Comparison of ENCODE assay signal across 27 cellular contexts in the genomic region with DNA sequence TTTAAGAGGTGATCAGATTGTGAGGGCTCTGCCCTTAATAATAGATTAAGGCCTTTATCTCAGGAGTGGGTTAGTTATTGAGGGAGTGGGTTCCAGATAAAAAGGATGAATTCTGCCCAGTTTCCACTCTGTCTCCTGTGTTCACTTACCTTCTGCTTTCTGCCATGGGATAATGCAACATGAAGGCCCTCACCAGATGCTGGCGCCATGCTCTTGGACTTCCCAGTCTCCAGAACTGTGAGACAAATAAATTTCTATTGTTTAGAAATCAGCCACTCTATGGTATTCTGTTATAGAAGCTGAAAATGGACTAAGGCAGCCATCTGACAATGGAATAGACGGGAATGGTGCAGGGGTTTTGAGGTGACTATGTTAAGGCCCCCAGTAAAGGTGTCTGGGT.
"Had no signal": no experiment of that assay in that cellular context is flagged by ENCODE, and none has a peak within 500 bp of the region (broad histone marks: within the 10 kb centered on the region; RNA-seq: fewer than 3 reads in every experiment).

No MANE protein-coding gene starts in this region.

- H3K9me3 ChIP-seq: esophagus squamous epithelium, pancreas, prostate gland, suprapubic skin, tibial artery, upper lobe of right lung had no signal

- H3K27me3 ChIP-seq: esophagus squamous epithelium, left lung, pancreas, sigmoid colon, suprapubic skin, tibial artery, upper lobe of right lung had no signal

- H3K36me3 ChIP-seq: esophagus squamous epithelium, left lung, pancreas, prostate gland, sigmoid colon, suprapubic skin, tibial artery, upper lobe of right lung had no signal

- H3K4me3 Mint-ChIP-seq: activated T-cell treated with anti-CD3 and anti-CD28 coated beads, Interleukin-2, amount 50 U/mL, for 4 hours; activated T-helper 17 cell treated with anti-CD3 and anti-CD28 coated beads, Interleukin-2, amount 50 U/mL, for 72 hours; central memory CD8-positive, alpha-beta T cell; mesothelial cell of epicardium had no signal

- H3K27ac Mint-ChIP-seq: activated T-helper 17 cell treated with anti-CD3 and anti-CD28 coated beads, Interleukin-2, amount 50 U/mL, for 72 hours; mesothelial cell of epicardium had no signal

- DNase-seq: activated CD4-positive, alpha-beta T cell treated with anti-CD3 and anti-CD28 coated beads for 48 hours; activated CD4-positive, alpha-beta T cell treated with anti-CD3 and anti-CD28 coated beads, Interleukin-2, amount 50 U/mL, for 48 hours; activated CD8-positive, alpha-beta memory T cell treated with anti-CD3 and anti-CD28 coated beads for 24 hours; activated gamma-delta T cell treated with Interleukin-2 at 50 U/mL for 16 hours; activated naive CD4-positive, alpha-beta T cell treated with anti-CD3 and anti-CD28 coated beads, Interleukin-2, amount 50 U/mL, for 16 hours; activated T-cell treated with anti-CD3 and anti-CD28 coated beads, Interleukin-2, amount 50 U/mL, for 4 hours; dermis blood vessel endothelial cell; effector CD8-positive, alpha-beta T cell; esophagus squamous epithelium; left lung; naive thymus-derived CD4-positive, alpha-beta T cell; pancreas; retina; sigmoid colon; small intestine; stimulated activated CD4-positive, alpha-beta T cell treated with anti-CD3 and anti-CD28 coated beads, Interleukin-2, amount 100 ng/mL, for 24 hours; stimulated activated naive CD4-positive, alpha-beta T cell; tibial artery; upper lobe of right lung had no signal

- H3K9me3 Mint-ChIP-seq: activated T-helper 17 cell treated with anti-CD3 and anti-CD28 coated beads, Interleukin-2, amount 50 U/mL, for 72 hours had no signal

- H3K4me1 Mint-ChIP-seq: activated T-helper 17 cell treated with anti-CD3 and anti-CD28 coated beads, Interleukin-2, amount 50 U/mL, for 72 hours; central memory CD8-positive, alpha-beta T cell had no signal

- H3K4me3 ChIP-seq: esophagus squamous epithelium, left lung, lung, pancreas, prostate gland, sigmoid colon, suprapubic skin, tibial artery, upper lobe of right lung had no signal

- H3K27me3 Mint-ChIP-seq: central memory CD8-positive, alpha-beta T cell had no signal

- ATAC-seq: activated T-cell treated with anti-CD3 and anti-CD28 coated beads, Interleukin-2, amount 50 U/mL, for 4 hours; naive thymus-derived CD4-positive, alpha-beta T cell; pancreas; upper lobe of right lung had no signal

- H3K36me3 Mint-ChIP-seq: mesothelial cell of epicardium had no signal

- H3K27ac ChIP-seq: epithelial cell of prostate, esophagus squamous epithelium, left lung, pancreas, prostate gland, sigmoid colon, suprapubic skin, tibial artery, upper lobe of right lung, VCaP had no signal

- H3K4me1 ChIP-seq: esophagus squamous epithelium, left lung, pancreas, prostate gland, tibial artery, upper lobe of right lung had no signal
